Comparison of ENCODE assay signal across 12 cellular contexts in genomic region chr6:21109421-21110178, GRCh38.
DNase-seq lines count a peak whose midpoint lies in the region; ATAC-seq, FAIRE-seq and TF ChIP-seq lines count a peak whose summit lies in the region.
"Had no signal": no experiment of that assay in that cellular context is flagged by ENCODE, and none has a peak within 500 bp of the region (broad histone marks: within the 10 kb centered on the region; RNA-seq: fewer than 3 reads in every experiment).

No MANE protein-coding gene starts in this region.

- H2BK12ac ChIP-seq in H1 (ENCODE audit: low read depth, low read length) = no peak overlapping the region

- H3K4me3 ChIP-seq in PC-9 = no peak overlapping the region
- no peak overlapping the region for H3K4me3 ChIP-seq in H1 (ENCODE audit: extremely low read depth in 1 of 4, insufficient read depth in 2 of 4, low read depth in 3 of 4, low read length in 4 of 4)
- H3K4me3 ChIP-seq in naive thymus-derived CD4-positive, alpha-beta T cell (ENCODE audit: low read length) = no peak overlapping the region

- no peak overlapping the region for H3K18ac ChIP-seq in H1 (ENCODE audit: extremely low read depth, low read length)

- no peak overlapping the region for H3K14ac ChIP-seq in H1 (ENCODE audit: insufficient read length)

- no peaks in the 10 kb centered on the region for H3K27me3 ChIP-seq in PC-9 (ENCODE audit: insufficient read depth, low read depth)
- no peaks in the 10 kb centered on the region for H3K27me3 ChIP-seq in H1 (replicated peaks in 1 of 4; ENCODE audit: control insufficient read depth in 3 of 4, extremely low read depth in 1 of 4, insufficient read depth in 3 of 4, low read length in 3 of 4)
- no peaks in the 10 kb centered on the region for H3K27me3 ChIP-seq in naive thymus-derived CD4-positive, alpha-beta T cell (ENCODE audit: control insufficient read depth in 2 of 2, insufficient read depth in 2 of 2, low read length in 2 of 2)
- H3K27me3 ChIP-seq in CD4-positive, alpha-beta T cell (ENCODE audit: control insufficient read depth, insufficient read depth, low read length) = no peaks in the 10 kb centered on the region

- H2BK20ac ChIP-seq in H1 (ENCODE audit: low read length) = no peak overlapping the region

- CTCF ChIA-PET in PC-9 (lab: Charles Lee) (interaction anchor here (0.5 to 0.8 kb wide), 4 partner anchors 15 to 394 kb away, joined by 3 to 4 read pairs (median 3); no protein-coding TSS in a partner anchor), H1 (lab: Charles Lee; ENCODE audit: partially characterized antibody) (no interaction called here)
- CTCF ChIA-PET in naive thymus-derived CD4-positive, alpha-beta T cell (lab: Charles Lee) = no interaction called here
- CTCF ChIA-PET in CD4-positive, alpha-beta T cell (lab: Charles Lee) = interaction anchor here (0.5 kb wide), 1 partner anchor 124 kb away, joined by 4 read pairs; no protein-coding TSS in a partner anchor

- no peaks in the 10 kb centered on the region for H3K9me3 Mint-ChIP-seq in naive thymus-derived CD4-positive, alpha-beta T cell
- H3K9me3 Mint-ChIP-seq in CD4-positive, alpha-beta T cell = no peaks in the 10 kb centered on the region
- H3K9me3 Mint-ChIP-seq: naive B cell had no signal

- TF ChIP-seq EP300 in H1 (IDR thresholded peaks at IDR 0.05; ENCODE audit: borderline replicate concordance in 1 of 2, low read depth in 2 of 2, low read length in 2 of 2) = no peak

- no peak overlapping the region for H4K5ac ChIP-seq in H1 (ENCODE audit: insufficient read length, low read depth, low read length)

- no peaks in the 10 kb centered on the region for H3K23me2 ChIP-seq in H1 (ENCODE audit: low read depth, low read length)

- TF ChIP-seq RAD21 in H1 (IDR thresholded peaks at IDR 0.05 in 1 of 2, conservative IDR thresholded peaks at IDR 0.05 in 1 of 2; ENCODE audit: low read depth in 2 of 2, low read length in 2 of 2) = no peak

- no peak overlapping the region for H2AK5ac ChIP-seq in H1 (ENCODE audit: low read depth, low read length)

- no peaks in the 10 kb centered on the region for H3K9me2 ChIP-seq in PC-9 (ENCODE audit: insufficient read depth)

- H3K4me2 ChIP-seq in PC-9 (peak overlapping the region; percentile 45), H1 (ENCODE audit: insufficient read depth in 1 of 2, low read depth in 2 of 2, low read length in 2 of 2) (no peak overlapping the region)

- H2BK15ac ChIP-seq in H1 (ENCODE audit: low read length) = no peak overlapping the region

- H3K36me3 ChIP-seq in PC-9 (ENCODE audit: low read depth) (no peaks in the 10 kb centered on the region), H1 (ENCODE audit: control insufficient read depth in 2 of 4, insufficient read depth in 4 of 4, low read length in 3 of 4) (no peaks in the 10 kb centered on the region)
- no peaks in the 10 kb centered on the region for H3K36me3 ChIP-seq in naive thymus-derived CD4-positive, alpha-beta T cell (ENCODE audit: control insufficient read depth in 2 of 3, insufficient read depth in 3 of 3, low read length in 3 of 3)

- no peak overlapping the region for H3K23ac ChIP-seq in H1 (ENCODE audit: insufficient read length)

- H2BK5ac ChIP-seq in H1 (ENCODE audit: low read depth, low read length) = no peak overlapping the region

- no peak overlapping the region for H3K4me3 Mint-ChIP-seq in naive thymus-derived CD4-positive, alpha-beta T cell
- no peak overlapping the region for H3K4me3 Mint-ChIP-seq in CD4-positive, alpha-beta T cell

- no peaks in the 10 kb centered on the region for H3K79me2 ChIP-seq in PC-9 (ENCODE audit: low read depth)
- no peaks in the 10 kb centered on the region for H3K79me2 ChIP-seq in H1 (ENCODE audit: control insufficient read depth in 1 of 2, insufficient read depth in 2 of 2, low read length in 2 of 2)

- TF ChIP-seq CTCF in PC-9 (conservative IDR thresholded peaks at IDR 0.05) (no peak), H1 (IDR thresholded peaks at IDR 0.05; ENCODE audit: control extremely low read depth in 1 of 3, insufficient read depth in 1 of 3, low read depth in 1 of 3, low read length in 3 of 3) (no peak)
- no peak for TF ChIP-seq CTCF in CD4-positive, alpha-beta T cell (IDR thresholded peaks at IDR 0.05)

- H3K9me3 ChIP-seq in PC-9 (ENCODE audit: insufficient read depth, low read depth) (no peaks in the 10 kb centered on the region), H1 (ENCODE audit: insufficient read depth in 2 of 2, low read depth in 1 of 2, low read length in 1 of 2) (no peaks in the 10 kb centered on the region)
- H3K9me3 ChIP-seq in naive thymus-derived CD4-positive, alpha-beta T cell (ENCODE audit: control insufficient read depth in 2 of 3, low read length in 3 of 3) = no peaks in the 10 kb centered on the region
- no peaks in the 10 kb centered on the region for H3K9me3 ChIP-seq in CD4-positive, alpha-beta T cell (ENCODE audit: control insufficient read depth, low read length)

- no peaks in the 10 kb centered on the region for H4K20me1 ChIP-seq in PC-9 (ENCODE audit: insufficient read depth)
- H4K20me1 ChIP-seq in H1 (replicated peaks in 1 of 2; ENCODE audit: control insufficient read depth in 1 of 2, insufficient read depth in 2 of 2, low read length in 2 of 2) = no peaks in the 10 kb centered on the region

- BruUV-seq in PC-9 (replicated peaks; lab: Mats Ljungman, UMichigan) = no TSS peak

- H3K4ac ChIP-seq in H1 (replicated peaks; ENCODE audit: insufficient read length, low read depth, low read length) = no peak overlapping the region

- H4K8ac ChIP-seq in H1 (ENCODE audit: extremely low read depth, insufficient read depth, low read length) = no peak overlapping the region

- no peak for ATAC-seq in naive thymus-derived CD4-positive, alpha-beta T cell
- no peak for ATAC-seq in CD4-positive, alpha-beta T cell (ENCODE audit: poor library complexity)
- ATAC-seq in GM19455 (IDR thresholded peaks at IDR 0.05; ENCODE audit: unreplicated experiment) = no peak
- no peak for ATAC-seq in HG03097 (IDR thresholded peaks at IDR 0.05; ENCODE audit: low FRiP score, unreplicated experiment)

- H4K91ac ChIP-seq in H1 (replicated peaks; ENCODE audit: insufficient read length, low read length) = no peak overlapping the region

- no peak for FAIRE-seq in H1 (lab: Jason Lieb, UNC)
- FAIRE-seq: G401.6 had no signal

- H3K36me3 Mint-ChIP-seq in naive thymus-derived CD4-positive, alpha-beta T cell = peaks cover 0 to 33% (median 23%) of the 10 kb centered on the region in 5 donors
- peaks cover 18% of the 10 kb centered on the region for H3K36me3 Mint-ChIP-seq in CD4-positive, alpha-beta T cell (ENCODE audit: low read depth)

- no peaks in the 10 kb centered on the region for H3K27me3 Mint-ChIP-seq in naive thymus-derived CD4-positive, alpha-beta T cell
- no peaks in the 10 kb centered on the region for H3K27me3 Mint-ChIP-seq in CD4-positive, alpha-beta T cell
- H3K27me3 Mint-ChIP-seq: naive B cell had no signal

- H2AFZ ChIP-seq in PC-9 = no peak overlapping the region
- H2AFZ ChIP-seq in H1 (ENCODE audit: low read length) = no peak overlapping the region

- peaks cover 35% of the 10 kb centered on the region for H3F3A ChIP-seq in PC-9 (ENCODE audit: insufficient read depth, low read depth)

- WGBS in H1 (ENCODE audit: extremely low coverage in 1 of 2, insufficient coverage in 1 of 2, insufficient read length in 1 of 2, insufficient replicate concordance in 2 of 2, low coverage in 1 of 2, low lambda C conversion rate in 2 of 2, missing lambda C conversion rate in 1 of 2), 2 experiments = 88% methylated on average over 5 of the region's 5 CpGs; no CpG with 5 or more reads in 1 of the 2 experiments

- no peak overlapping the region for H3K9ac ChIP-seq in H1 (replicated peaks in 1 of 4; ENCODE audit: extremely low read depth in 1 of 4, low read depth in 3 of 4, low read length in 3 of 4)

- H3K27ac Mint-ChIP-seq in naive thymus-derived CD4-positive, alpha-beta T cell = no peak overlapping the region
- no peak overlapping the region for H3K27ac Mint-ChIP-seq in CD4-positive, alpha-beta T cell

- no peak for TF ChIP-seq POLR2A in H1 (IDR thresholded peaks at IDR 0.05; ENCODE audit: control extremely low read depth in 1 of 2, low read depth in 2 of 2, low read length in 2 of 2)

- no peaks in the 10 kb centered on the region for H3K79me1 ChIP-seq in H1 (ENCODE audit: low read depth, low read length)

- peak overlapping the region; percentile 32 for H3K27ac ChIP-seq in PC-9
- H3K27ac ChIP-seq in H1 (ENCODE audit: low read depth, low read length) = no peak overlapping the region
- H3K27ac ChIP-seq in naive thymus-derived CD4-positive, alpha-beta T cell (ENCODE audit: low read depth, low read length) = no peak overlapping the region
- no peak overlapping the region for H3K27ac ChIP-seq in CD4-positive, alpha-beta T cell (ENCODE audit: low read depth, low read length)

- no peak overlapping the region for H3K56ac ChIP-seq in H1 (replicated peaks; ENCODE audit: insufficient read length, low read depth, low read length)

- no peaks in the 10 kb centered on the region for H3K4me1 Mint-ChIP-seq in naive thymus-derived CD4-positive, alpha-beta T cell
- no peaks in the 10 kb centered on the region for H3K4me1 Mint-ChIP-seq in CD4-positive, alpha-beta T cell (ENCODE audit: low read depth)

- intact Hi-C loops in PC-9 (cut with micrococcal nuclease; ENCODE audit: unreplicated experiment) = loop anchor here (1.0 to 10.0 kb wide), 4 partner anchors 111 to 475 kb away; no protein-coding TSS in a partner anchor
- intact Hi-C loops in naive thymus-derived CD4-positive, alpha-beta T cell (cut with micrococcal nuclease) = no loop called here
- intact Hi-C loops in CD4-positive, alpha-beta T cell (cut with DNase I, micrococcal nuclease) = no loop called here

- H2BK120ac ChIP-seq in H1 (replicated peaks; ENCODE audit: low read depth, low read length) = no peak overlapping the region

- H3K4me1 ChIP-seq in PC-9 (replicated peaks; ENCODE audit: insufficient read depth) = peaks cover 48% of the 10 kb centered on the region
- peaks cover 0 to 13% (median 0%) of the 10 kb centered on the region in 4 experiments; a peak in 3 of 7 replicates for H3K4me1 ChIP-seq in H1 (replicated peaks in 1 of 4; ENCODE audit: control insufficient read depth in 3 of 4, insufficient read depth in 4 of 4, low read length in 3 of 4)
- H3K4me1 ChIP-seq in naive thymus-derived CD4-positive, alpha-beta T cell (ENCODE audit: control insufficient read depth in 2 of 2, insufficient read depth in 2 of 2, low read length in 2 of 2) = no peaks in the 10 kb centered on the region

- POLR2A ChIA-PET in PC-9 (lab: Charles Lee; ENCODE audit: unreplicated experiment) (interaction anchor here (0.6 to 1.1 kb wide), 4 partner anchors 94 to 484 kb away, joined by 3 to 8 read pairs (median 5); partner anchors contain the start of gene SOX4), H1 (lab: Charles Lee; ENCODE audit: partially characterized antibody) (no interaction called here)
- POLR2A ChIA-PET in naive thymus-derived CD4-positive, alpha-beta T cell (lab: Charles Lee) = interaction anchor here (0.8 kb wide), 1 partner anchor 86 kb away, joined by 3 read pairs; no protein-coding TSS in a partner anchor
- POLR2A ChIA-PET in CD4-positive, alpha-beta T cell (lab: Charles Lee) = no interaction called here

- DNase-seq in EL = peak; percentile 82
- DNase-seq in PC-9 = peak; percentile 20 to 86
- no peak for DNase-seq in H1 (ENCODE audit: low read depth in 1 of 2, low spot score in 2 of 2)
- peak; percentile 41 for DNase-seq in myocyte (ENCODE audit: low read depth)
- no peak for DNase-seq in naive thymus-derived CD4-positive, alpha-beta T cell
- no peak for DNase-seq in CD4-positive, alpha-beta T cell
- DNase-seq: activated effector memory CD4-positive, alpha-beta T cell treated with Interleukin-2 at 50 U/mL for 16 hours; naive B cell; T-helper 9 cell had no signal

Comparison
In these comparisons a context has a peak if more than half of its experiments do, and no peak if none do; other contexts are left out.
1. DNase-seq: peak in EL (single experiment), PC-9 (2 of 2) and myocyte (single experiment); none in H1 (0 of 2), naive thymus-derived CD4-positive, alpha-beta T cell (0 of 9) and CD4-positive, alpha-beta T cell (0 of 10).
2. CTCF ChIA-PET loops: an anchor here in PC-9 (0.5 to 0.8 kb wide) and CD4-positive, alpha-beta T cell (0.5 kb wide); none called in H1 and naive thymus-derived CD4-positive, alpha-beta T cell.
3. POLR2A ChIA-PET loops: an anchor here in PC-9 (0.6 to 1.1 kb wide) and naive thymus-derived CD4-positive, alpha-beta T cell (0.8 kb wide); none called in H1 and CD4-positive, alpha-beta T cell.